8 cellular contexts compared by ENCODE assay signal in the genomic region with DNA sequence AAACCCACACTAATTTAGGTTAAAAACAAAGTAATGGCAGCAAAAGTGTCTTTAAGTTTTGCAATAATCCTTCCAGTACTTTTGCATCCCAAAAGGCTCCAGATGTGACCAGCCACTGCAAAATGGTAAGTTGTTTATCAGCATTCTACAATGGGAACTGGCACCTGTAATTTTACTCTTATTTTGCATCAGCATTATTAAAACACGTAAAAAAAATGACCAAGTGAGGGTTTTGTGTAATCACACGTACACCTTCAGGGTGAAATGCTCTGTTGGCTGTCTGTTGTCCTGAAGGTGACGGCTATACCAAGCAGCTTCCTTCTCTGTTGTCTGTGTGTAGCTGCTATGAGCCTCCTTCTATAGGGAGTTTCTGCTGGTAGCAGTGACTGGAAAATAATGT. TPM values are rescaled to one million over a fixed set of nuclear protein-coding genes. Genes with fewer than 3 reads are reported as not detected.
DNase-seq lines count a peak whose midpoint lies in the region; ATAC-seq and TF ChIP-seq lines count a peak whose summit lies in the region.

No MANE protein-coding gene starts in this region.

- CTCF ChIA-PET in Caco-2 (lab: Charles Lee), result no interaction called here

- H3K36me3 Mint-ChIP-seq in immature natural killer cell (no peaks in the 10 kb centered on the region), Caco-2 (ENCODE audit: insufficient read depth, unreplicated experiment) (no peaks in the 10 kb centered on the region)

- no peak for TF ChIP-seq POLR2A in Peyer's patch (IDR thresholded peaks at IDR 0.05)

- no peak overlapping the region for H3K27ac Mint-ChIP-seq in immature natural killer cell
- H3K27ac Mint-ChIP-seq in Caco-2 (ENCODE audit: unreplicated experiment), result no peak overlapping the region

- H3K9me3 Mint-ChIP-seq in immature natural killer cell, result no peaks in the 10 kb centered on the region
- no peaks in the 10 kb centered on the region for H3K9me3 Mint-ChIP-seq in Caco-2 (ENCODE audit: unreplicated experiment)

- no peak overlapping the region for H3K4me3 ChIP-seq in Peyer's patch
- H3K4me3 ChIP-seq in Caco-2 (ENCODE audit: low read depth, low read length), result no peak overlapping the region

- H3K36me3 ChIP-seq in Peyer's patch, result no peaks in the 10 kb centered on the region
- H3K36me3 ChIP-seq in Caco-2 (ENCODE audit: control insufficient read depth, insufficient read depth, low read length), result no peaks in the 10 kb centered on the region

- no peaks in the 10 kb centered on the region for H3K27me3 ChIP-seq in Peyer's patch
- H3K27me3 ChIP-seq in foreskin keratinocyte, result no peaks in the 10 kb centered on the region
- no peaks in the 10 kb centered on the region for H3K27me3 ChIP-seq in Caco-2 (replicated peaks; ENCODE audit: control insufficient read depth, insufficient read depth, low read length)

- DNase-seq in GM04504 (ENCODE audit: low read depth) (peak; percentile 29), Peyer's patch (peak in 2 of 3 donors; percentile 31 to 71), foreskin keratinocyte (peak; percentile 33 to 65), putamen (ENCODE audit: low spot score) (peak; percentile 56), COLO829 (ENCODE audit: low spot score) (no peak), immature natural killer cell (no peak), Caco-2 (no peak), 8988T (no peak)

- H3K9me3 ChIP-seq in Peyer's patch (no peaks in the 10 kb centered on the region), Caco-2 (no peaks in the 10 kb centered on the region)

- POLR2A ChIA-PET in Caco-2 (lab: Charles Lee), result no interaction called here

- peaks cover 0 to 5% (median 0%) of the 10 kb centered on the region in 4 donors for H3K4me1 ChIP-seq in Peyer's patch
- H3K4me1 ChIP-seq in foreskin keratinocyte, result peaks cover 34% of the 10 kb centered on the region
- H3K4me1 ChIP-seq in Caco-2, result no peaks in the 10 kb centered on the region

- intact Hi-C loops in Caco-2 (cut with micrococcal nuclease; ENCODE audit: unreplicated experiment), result loop anchor here (1.0 kb wide), 1 partner anchor 63 kb away; no protein-coding TSS in a partner anchor

- peaks cover 0 to 1% of the 10 kb centered on the region in 2 donors for H3K4me1 Mint-ChIP-seq in immature natural killer cell
- no peaks in the 10 kb centered on the region for H3K4me1 Mint-ChIP-seq in Caco-2 (ENCODE audit: low read depth, unreplicated experiment)

- BruUV-seq in Caco-2 (replicated peaks; lab: Mats Ljungman, UMichigan), result no TSS peak

- H3K4me3 Mint-ChIP-seq in immature natural killer cell, result no peak overlapping the region
- no peak overlapping the region for H3K4me3 Mint-ChIP-seq in Caco-2 (ENCODE audit: unreplicated experiment)

- ATAC-seq in foreskin keratinocyte, result peak; percentile 49

- H3K27me3 Mint-ChIP-seq in immature natural killer cell (ENCODE audit: low read depth in 3 of 3) (no peaks in the 10 kb centered on the region), Caco-2 (ENCODE audit: insufficient read depth, unreplicated experiment) (no peaks in the 10 kb centered on the region)

- TF ChIP-seq CTCF in Peyer's patch (IDR thresholded peaks at IDR 0.05), result no peak
- TF ChIP-seq CTCF in foreskin keratinocyte (conservative IDR thresholded peaks at IDR 0.05), result no peak
- no peak for TF ChIP-seq CTCF in Caco-2 (IDR thresholded peaks at IDR 0.05; ENCODE audit: insufficient read depth in 1 of 2, low read depth in 1 of 2, low read length in 1 of 2, severe bottlenecking in 1 of 2, unreplicated experiment in 1 of 2)

- peak overlapping the region in 1 of 4 donors; percentile 46 for H3K27ac ChIP-seq in Peyer's patch
- no peak overlapping the region for H3K27ac ChIP-seq in foreskin keratinocyte

RNA-seq across cellular contexts. Expression of a gene that starts 36.9 kb away (rescaled TPM):
- 10 to 100 TPM; 10.9 to 22.3 (median 14.9) TPM for total RNA-seq in Peyer's patch
- total RNA-seq in foreskin keratinocyte, result 7.2 and 8.0 TPM in 2 replicates
- polyA plus RNA-seq in foreskin keratinocyte, result 6.3 and 6.5 TPM in 2 replicates
- 10 to 100 TPM; 28.4 to 90.8 (median 34.2) TPM for polyA plus RNA-seq in immature natural killer cell
- total RNA-seq in Caco-2 (2022), result 2.5 and 3.3 TPM in 2 replicates

Comparison
In these comparisons a context has a peak if more than half of its experiments do, and no peak if none do; other contexts are left out.
1. DNase-seq: peak in GM04504 (single experiment), Peyer's patch (2 of 3), foreskin keratinocyte (2 of 2) and putamen (single experiment); none in COLO829 (single experiment), immature natural killer cell (0 of 3), Caco-2 (0 of 2) and 8988T (single experiment).